In genomic region chr7:129875745-129876411, GRCh38 we compare ENCODE assay signal across 13 cellular contexts.
DNase-seq lines count a peak whose midpoint lies in the region; ATAC-seq, FAIRE-seq and TF ChIP-seq lines count a peak whose summit lies in the region.
"Had no signal": no experiment of that assay in that cellular context is flagged by ENCODE, and none has a peak within 500 bp of the region (broad histone marks: within the 10 kb centered on the region; RNA-seq: fewer than 3 reads in every experiment).

No MANE protein-coding gene starts in this region.

- peak; percentile 87 for FAIRE-seq in H54 (lab: Jason Lieb, UNC)

- POLR2A ChIA-PET in T-cell (lab: Charles Lee), result no interaction called here

- intact Hi-C loops in sigmoid colon (cut with DNase I), result loop anchor here (5.0 kb wide), 1 partner anchor 76 kb away; the partner anchor contains the start of gene UBE2H

- H3K4me3 Mint-ChIP-seq in T-helper 17 cell (peak overlapping the region; percentile 19), T-cell (no peak overlapping the region)

- H3K27ac Mint-ChIP-seq in T-helper 17 cell (peak overlapping the region; percentile 37), T-cell (peak overlapping the region in 1 of 2 donors; percentile 35)

- TF ChIP-seq EP300 in sigmoid colon (IDR thresholded peaks at IDR 0.05), result no peak

- H3K9me3 ChIP-seq in T-helper 17 cell (ENCODE audit: control insufficient read depth, low read length, poor library complexity, severe bottlenecking), result no peaks in the 10 kb centered on the region
- no peaks in the 10 kb centered on the region for H3K9me3 ChIP-seq in sigmoid colon

- no peaks in the 10 kb centered on the region for H3K27me3 ChIP-seq in sigmoid colon

- no peaks in the 10 kb centered on the region for H3K9me3 Mint-ChIP-seq in T-cell

- H3K4me1 Mint-ChIP-seq in T-helper 17 cell (peaks cover 44% of the 10 kb centered on the region), T-cell (peaks cover 46 to 61% (median 49%) of the 10 kb centered on the region in 3 donors)

- no peaks in the 10 kb centered on the region for H3K27me3 Mint-ChIP-seq in T-helper 17 cell
- no peaks in the 10 kb centered on the region for H3K27me3 Mint-ChIP-seq in T-cell

- ATAC-seq in T-helper 17 cell (no peak), T-cell (replicated peaks in 1 of 4) (no peak)
- ATAC-seq: left colon had no signal

- peaks cover 0 to 24% (median 0%) of the 10 kb centered on the region in 4 donors for H3K36me3 ChIP-seq in sigmoid colon

- TF ChIP-seq CTCF in fibroblast of mammary gland (conservative IDR thresholded peaks at IDR 0.05; ENCODE audit: control insufficient read depth, insufficient read depth, low read depth, low read length), result no peak
- TF ChIP-seq CTCF in sigmoid colon (IDR thresholded peaks at IDR 0.05), result no peak
- TF ChIP-seq CTCF in foreskin fibroblast (IDR thresholded peaks at IDR 0.05; ENCODE audit: low read depth, low read length), result no peak

- no peak for DNase-seq in H54 (ENCODE audit: insufficient read length, low spot score)
- no peak for DNase-seq in T-helper 17 cell
- DNase-seq in fibroblast of mammary gland (ENCODE audit: low read depth), result peak; percentile 76
- DNase-seq in sigmoid colon, result no peak
- no peak for DNase-seq in NCI-H1417 (lab: John Stamatoyannopoulos, UW)
- DNase-seq in foreskin fibroblast, result no peak
- DNase-seq in T-cell, result no peak
- DNase-seq: DMS53; effector memory CD4-positive, alpha-beta T cell; left colon; NCI-H1105 treated with DMSO at 0.1 percent for 48 hours had no signal

- H3K4me3 ChIP-seq in fibroblast of mammary gland (ENCODE audit: control insufficient read depth, low read depth, low read length), result no peak overlapping the region
- H3K4me3 ChIP-seq in sigmoid colon, result peak overlapping the region in 1 of 4 donors; percentile 8
- H3K4me3 ChIP-seq in foreskin fibroblast (ENCODE audit: low read depth in 1 of 2, low read length in 2 of 2), result no peak overlapping the region

- no peak for TF ChIP-seq POLR2A in H54 (IDR thresholded peaks at IDR 0.05; ENCODE audit: low read depth, low read length)
- TF ChIP-seq POLR2A in sigmoid colon (IDR thresholded peaks at IDR 0.05), result no peak

- H3K4me1 ChIP-seq in sigmoid colon, result peaks cover 0 to 40% (median 26%) of the 10 kb centered on the region in 4 donors

- 74 to 78% methylated on average over 5 of the region's 5 CpGs for WGBS in sigmoid colon, 2 donors

- peak overlapping the region; percentile 5 to 62 (median 56) for H3K27ac ChIP-seq in sigmoid colon
- H3K27ac ChIP-seq: HL-60, VCaP had no signal

- CTCF ChIA-PET in T-cell (lab: Charles Lee), result interaction anchor here in 1 of 2 donors (0.5 to 0.7 kb wide), 2 partner anchors 45 to 78 kb away, joined by 3 read pairs; no protein-coding TSS in a partner anchor

- H3K36me3 Mint-ChIP-seq in T-helper 17 cell (ENCODE audit: low read depth) (peaks cover 8% of the 10 kb centered on the region), T-cell (peaks cover 55% of the 10 kb centered on the region)
